30 cellular contexts compared by ENCODE assay signal in genomic region chr4:1603413-1604135, GRCh38.
DNase-seq lines count a peak whose midpoint lies in the region; ATAC-seq, FAIRE-seq and TF ChIP-seq lines count a peak whose summit lies in the region.
"Had no signal": no experiment of that assay in that cellular context is flagged by ENCODE, and none has a peak within 500 bp of the region (broad histone marks: within the 10 kb centered on the region; RNA-seq: fewer than 3 reads in every experiment).

No MANE protein-coding gene starts in this region.

- no TSS peak for BruUV-seq in MCF 10A (replicated peaks; lab: Mats Ljungman, UMichigan)
- no TSS peak for BruUV-seq in HCT116 (replicated peaks; lab: Mats Ljungman, UMichigan)

- RAD21 ChIA-PET in HCT116 (lab: Charles Lee; ENCODE audit: low non-redundant PET in 1 of 2, low total read pairs in 2 of 2, uncharacterized antibody in 2 of 2, unreplicated experiment in 2 of 2) = no interaction called here

- no peaks in the 10 kb centered on the region for H3K36me3 Mint-ChIP-seq in MCF 10A (ENCODE audit: insufficient read depth, unreplicated experiment)
- no peaks in the 10 kb centered on the region for H3K36me3 Mint-ChIP-seq in stimulated activated effector memory CD8-positive, alpha-beta T cell treated with anti-CD3 and anti-CD28 coated beads, Interleukin-12 subunit alpha, Interleukin-12 subunit beta, amount 100 ng/mL, for 72 hours
- H3K36me3 Mint-ChIP-seq: brain, neural progenitor cell had no signal

- no peaks in the 10 kb centered on the region for H3K9me3 ChIP-seq in breast epithelium
- H3K9me3 ChIP-seq in HCT116 (ENCODE audit: control insufficient read depth in 1 of 2, insufficient read depth in 1 of 2, low read depth in 1 of 2, low read length in 2 of 2) = no peaks in the 10 kb centered on the region
- H3K9me3 ChIP-seq in sigmoid colon = no peaks in the 10 kb centered on the region
- H3K9me3 ChIP-seq in small intestine (ENCODE audit: control insufficient read depth, low read depth) = no peaks in the 10 kb centered on the region
- H3K9me3 ChIP-seq: adrenal gland, gastrocnemius medialis, Peyer's patch had no signal

- peaks cover 19% of the 10 kb centered on the region for H3K4me1 Mint-ChIP-seq in MCF 10A (ENCODE audit: insufficient read depth, unreplicated experiment)
- H3K4me1 Mint-ChIP-seq in stimulated activated effector memory CD8-positive, alpha-beta T cell treated with anti-CD3 and anti-CD28 coated beads, Interleukin-12 subunit alpha, Interleukin-12 subunit beta, amount 100 ng/mL, for 72 hours = peaks cover 9% of the 10 kb centered on the region
- H3K4me1 Mint-ChIP-seq: B cell had no signal

- peak overlapping the region; percentile 46 for H3K4me2 ChIP-seq in HCT116 (ENCODE audit: low read length)
- H3K4me2 ChIP-seq: neural progenitor cell had no signal

- TF ChIP-seq POLR2A in breast epithelium (IDR thresholded peaks at IDR 0.05) (no peak), HCT116 (IDR thresholded peaks at IDR 0.05; ENCODE audit: borderline replicate concordance, extremely low read depth, insufficient read depth, insufficient read length) (no peak), sigmoid colon (IDR thresholded peaks at IDR 0.05) (no peak)

- no peaks in the 10 kb centered on the region for H3K79me2 ChIP-seq in HCT116 (ENCODE audit: insufficient read depth, low read length)

- FAIRE-seq in small intestine (lab: Jason Lieb, UNC) = no peak
- FAIRE-seq: GM12878 had no signal

- H2AFZ ChIP-seq in HCT116 (ENCODE audit: low read depth, low read length, poor library complexity, severe bottlenecking) = no peak overlapping the region
- H2AFZ ChIP-seq: neural progenitor cell had no signal

- TF ChIP-seq EP300 in sigmoid colon (IDR thresholded peaks at IDR 0.05) = no peak

- CTCF ChIA-PET in MCF 10A (lab: Yijun Ruan, JAX) (interaction anchor here (0.6 kb wide), 1 partner anchor 1001 kb away, joined by 3 read pairs; no protein-coding TSS in a partner anchor), HCT116 (lab: Charles Lee) (no interaction called here)

- H3K4me3 ChIP-seq in breast epithelium (no peak overlapping the region), HCT116 (replicated peaks in 1 of 2; ENCODE audit: low read depth in 1 of 2, low read length in 2 of 2) (0 out of 4 replicates have a peak overlapping the region, but pooled peaks of 1 of the 2 experiments have one; percentile 6), sigmoid colon (no peak overlapping the region), small intestine (ENCODE audit: low read depth in 1 of 2, low read length in 2 of 2) (no peak overlapping the region)
- H3K4me3 ChIP-seq: adrenal gland, gastrocnemius medialis, GM12878, neural progenitor cell, Peyer's patch had no signal

- no peak for DNase-seq in MCF 10A (ENCODE audit: unreplicated experiment)
- no peak for DNase-seq in breast epithelium (ENCODE audit: low spot score in 2 of 2)
- no peak for DNase-seq in HCT116 (ENCODE audit: low read depth, low spot score)
- peak; percentile 15 for DNase-seq in left ventricle myocardium superior
- peak; percentile 48 for DNase-seq in sigmoid colon
- no peak for DNase-seq in stimulated activated effector memory CD8-positive, alpha-beta T cell treated with anti-CD3 and anti-CD28 coated beads, Interleukin-12 subunit alpha, Interleukin-12 subunit beta, amount 100 ng/mL, for 72 hours (ENCODE audit: low spot score in 2 of 2)
- no peak for DNase-seq in small intestine
- DNase-seq: ACHN; activated CD4-positive, alpha-beta T cell treated with anti-CD3 and anti-CD28 coated beads, Interleukin-2, amount 10 ng/mL, durations not matched to agents 7 days and 5 days; activated T-cell treated with anti-CD3 and anti-CD28 coated beads, Interleukin-2, amount 50 U/mL, for 4 hours; adrenal gland; DMS153; gastrocnemius medialis; H9; hippocampal formation; mesendoderm; NCI-H1417 treated with DMSO at 0.1 percent for 48 hours; NCI-H2081 treated with DMSO at 0.1 percent for 48 hours; NCI-H345; NCI-H69; Peyer's patch; SIG-M5; stimulated activated CD4-positive, alpha-beta T cell treated with anti-CD3 and anti-CD28 coated beads, Interleukin-15, amount 100 ng/mL, for 24 hours; stimulated activated CD4-positive, alpha-beta T cell treated with anti-CD3 and anti-CD28 coated beads, Interleukin-4, amount 100 ng/mL, for 4 hours; trophoblast cell had no signal

- H3K27ac ChIP-seq in breast epithelium (no peak overlapping the region), HCT116 (ENCODE audit: low read depth, low read length) (no peak overlapping the region; the same call in 1 of the 2 replicates), sigmoid colon (no peak overlapping the region), small intestine (ENCODE audit: low read depth in 1 of 2, low read length in 1 of 2) (no peak overlapping the region)
- H3K27ac ChIP-seq: adrenal gland, gastrocnemius medialis, neural progenitor cell, Peyer's patch had no signal

- H3K27me3 ChIP-seq in breast epithelium = peaks cover 0 to 32% of the 10 kb centered on the region in 2 donors
- H3K27me3 ChIP-seq in HCT116 (ENCODE audit: insufficient read depth, low read length) = no peaks in the 10 kb centered on the region
- H3K27me3 ChIP-seq in sigmoid colon = peaks cover 0 to 45% (median 3%) of the 10 kb centered on the region in 3 donors
- H3K27me3 ChIP-seq in small intestine (ENCODE audit: control insufficient read depth in 2 of 2, insufficient read depth in 2 of 2, low read length in 2 of 2) = no peaks in the 10 kb centered on the region
- H3K27me3 ChIP-seq: neural progenitor cell, Peyer's patch had no signal

- H3K36me3 ChIP-seq in breast epithelium (no peaks in the 10 kb centered on the region), HCT116 (ENCODE audit: control insufficient read depth in 1 of 2, insufficient read depth in 2 of 2, low read length in 2 of 2) (no peaks in the 10 kb centered on the region), sigmoid colon (no peaks in the 10 kb centered on the region), small intestine (ENCODE audit: control insufficient read depth in 2 of 2, insufficient read depth in 2 of 2, low read length in 2 of 2) (no peaks in the 10 kb centered on the region)
- H3K36me3 ChIP-seq: adrenal gland, gastrocnemius medialis, neural progenitor cell, Peyer's patch had no signal

- H4K20me1 ChIP-seq in HCT116 (ENCODE audit: insufficient read depth) = no peaks in the 10 kb centered on the region

- no peak for TF ChIP-seq CTCF in MCF 10A (IDR thresholded peaks at IDR 0.05; ENCODE audit: unreplicated experiment)
- no peak for TF ChIP-seq CTCF in breast epithelium (IDR thresholded peaks at IDR 0.05)
- TF ChIP-seq CTCF in HCT116 (IDR thresholded peaks at IDR 0.05 in 2 of 3, conservative IDR thresholded peaks at IDR 0.05 in 1 of 3; ENCODE audit: borderline replicate concordance in 1 of 3, insufficient read depth in 1 of 3, low read depth in 2 of 3, low read length in 2 of 3) = no peak
- no peak for TF ChIP-seq CTCF in sigmoid colon (IDR thresholded peaks at IDR 0.05)

- WGBS in sigmoid colon, 2 donors = 56 to 79% methylated on average over 17 of the region's 17 CpGs
- WGBS in small intestine, 3 donors = 59 to 74% (median 70%) methylated on average over 13 to 17 of the region's 17 CpGs

- intact Hi-C loops in MCF 10A (cut with micrococcal nuclease) (no loop called here), breast epithelium (cut with DNase I; ENCODE audit: low total_unique reads) (no loop called here), HCT116 (cut with micrococcal nuclease) (no loop called here), left ventricle myocardium superior (cut with micrococcal nuclease) (no loop called here), sigmoid colon (cut with DNase I) (no loop called here)

- no peaks in the 10 kb centered on the region for H3K4me1 ChIP-seq in breast epithelium
- peaks cover 3 to 19% of the 10 kb centered on the region in 2 experiments; a peak in 3 of 4 replicates for H3K4me1 ChIP-seq in HCT116 (ENCODE audit: control insufficient read depth in 1 of 2, insufficient read depth in 2 of 2, low read length in 2 of 2)
- H3K4me1 ChIP-seq in sigmoid colon = no peaks in the 10 kb centered on the region
- H3K4me1 ChIP-seq in small intestine (ENCODE audit: control insufficient read depth in 2 of 2, insufficient read depth in 1 of 2, low read depth in 1 of 2, low read length in 1 of 2) = no peaks in the 10 kb centered on the region
- H3K4me1 ChIP-seq: adrenal gland, gastrocnemius medialis, Peyer's patch had no signal

- POLR2A ChIA-PET in MCF 10A (lab: Yijun Ruan, JAX) = no interaction called here
- POLR2A ChIA-PET in HCT116 (lab: Charles Lee) = no interaction called here

- H3K9me3 Mint-ChIP-seq in MCF 10A (ENCODE audit: unreplicated experiment) = no peaks in the 10 kb centered on the region
- no peaks in the 10 kb centered on the region for H3K9me3 Mint-ChIP-seq in stimulated activated effector memory CD8-positive, alpha-beta T cell treated with anti-CD3 and anti-CD28 coated beads, Interleukin-12 subunit alpha, Interleukin-12 subunit beta, amount 100 ng/mL, for 72 hours
- H3K9me3 Mint-ChIP-seq: activated CD4-positive, alpha-beta T cell treated with anti-CD3 and anti-CD28 coated beads, Interleukin-2, amount 10 ng/mL, durations not matched to agents 7 days and 5 days; activated T-cell treated with anti-CD3 and anti-CD28 coated beads, Interleukin-2, amount 50 U/mL, for 4 hours; brain; H9; neural progenitor cell had no signal

- no peak overlapping the region for H3K9ac ChIP-seq in HCT116 (ENCODE audit: low read length)
- H3K9ac ChIP-seq: neural progenitor cell had no signal

- H3K9me2 ChIP-seq in HCT116 (ENCODE audit: insufficient read depth) = no peaks in the 10 kb centered on the region

- no peaks in the 10 kb centered on the region for H3K27me3 Mint-ChIP-seq in MCF 10A (ENCODE audit: insufficient read depth, unreplicated experiment)
- H3K27me3 Mint-ChIP-seq: activated CD4-positive, alpha-beta T cell treated with anti-CD3 and anti-CD28 coated beads, Interleukin-2, amount 10 ng/mL, durations not matched to agents 7 days and 5 days had no signal

- H3K4me3 Mint-ChIP-seq in MCF 10A (ENCODE audit: unreplicated experiment) = no peak overlapping the region
- no peak overlapping the region for H3K4me3 Mint-ChIP-seq in stimulated activated effector memory CD8-positive, alpha-beta T cell treated with anti-CD3 and anti-CD28 coated beads, Interleukin-12 subunit alpha, Interleukin-12 subunit beta, amount 100 ng/mL, for 72 hours
- H3K4me3 Mint-ChIP-seq: activated CD4-positive, alpha-beta T cell treated with anti-CD3 and anti-CD28 coated beads, Interleukin-2, amount 10 ng/mL, durations not matched to agents 7 days and 5 days; activated T-cell treated with anti-CD3 and anti-CD28 coated beads, Interleukin-2, amount 50 U/mL, for 4 hours; B cell; brain; H9; neural progenitor cell had no signal

- peak overlapping the region; percentile 43 for H3K27ac Mint-ChIP-seq in MCF 10A (ENCODE audit: low read depth, unreplicated experiment)
- H3K27ac Mint-ChIP-seq in stimulated activated effector memory CD8-positive, alpha-beta T cell treated with anti-CD3 and anti-CD28 coated beads, Interleukin-12 subunit alpha, Interleukin-12 subunit beta, amount 100 ng/mL, for 72 hours = no peak overlapping the region
- H3K27ac Mint-ChIP-seq: activated CD4-positive, alpha-beta T cell treated with anti-CD3 and anti-CD28 coated beads, Interleukin-2, amount 10 ng/mL, durations not matched to agents 7 days and 5 days; B cell; brain; neural progenitor cell had no signal

- no peak for TF ChIP-seq RAD21 in HCT116 (IDR thresholded peaks at IDR 0.05; ENCODE audit: low read depth)

- ATAC-seq in HCT116 (peak; percentile 16; the same call in 1 of the 2 replicates), left ventricle myocardium superior (no peak), HG03025 (IDR thresholded peaks at IDR 0.05; ENCODE audit: low FRiP score, unreplicated experiment) (no peak)
- ATAC-seq in stimulated activated effector memory CD8-positive, alpha-beta T cell treated with anti-CD3 and anti-CD28 coated beads, Interleukin-12 subunit alpha, Interleukin-12 subunit beta, amount 100 ng/mL, for 72 hours = no peak
- ATAC-seq: activated T-cell treated with anti-CD3 and anti-CD28 coated beads, Interleukin-2, amount 50 U/mL, for 4 hours; gastrocnemius medialis; GM12878 had no signal

Comparison
In these comparisons a context has a peak if more than half of its experiments do, and no peak if none do; other contexts are left out.
1. DNase-seq: peak in left ventricle myocardium superior (single experiment) and sigmoid colon (single experiment); none in MCF 10A (single experiment), breast epithelium (0 of 2), HCT116 (single experiment), stimulated activated effector memory CD8-positive, alpha-beta T cell treated with anti-CD3 and anti-CD28 coated beads, Interleukin-12 subunit alpha, Interleukin-12 subunit beta, amount 100 ng/mL, for 72 hours (0 of 2) and small intestine (single experiment).